In the genomic region with DNA sequence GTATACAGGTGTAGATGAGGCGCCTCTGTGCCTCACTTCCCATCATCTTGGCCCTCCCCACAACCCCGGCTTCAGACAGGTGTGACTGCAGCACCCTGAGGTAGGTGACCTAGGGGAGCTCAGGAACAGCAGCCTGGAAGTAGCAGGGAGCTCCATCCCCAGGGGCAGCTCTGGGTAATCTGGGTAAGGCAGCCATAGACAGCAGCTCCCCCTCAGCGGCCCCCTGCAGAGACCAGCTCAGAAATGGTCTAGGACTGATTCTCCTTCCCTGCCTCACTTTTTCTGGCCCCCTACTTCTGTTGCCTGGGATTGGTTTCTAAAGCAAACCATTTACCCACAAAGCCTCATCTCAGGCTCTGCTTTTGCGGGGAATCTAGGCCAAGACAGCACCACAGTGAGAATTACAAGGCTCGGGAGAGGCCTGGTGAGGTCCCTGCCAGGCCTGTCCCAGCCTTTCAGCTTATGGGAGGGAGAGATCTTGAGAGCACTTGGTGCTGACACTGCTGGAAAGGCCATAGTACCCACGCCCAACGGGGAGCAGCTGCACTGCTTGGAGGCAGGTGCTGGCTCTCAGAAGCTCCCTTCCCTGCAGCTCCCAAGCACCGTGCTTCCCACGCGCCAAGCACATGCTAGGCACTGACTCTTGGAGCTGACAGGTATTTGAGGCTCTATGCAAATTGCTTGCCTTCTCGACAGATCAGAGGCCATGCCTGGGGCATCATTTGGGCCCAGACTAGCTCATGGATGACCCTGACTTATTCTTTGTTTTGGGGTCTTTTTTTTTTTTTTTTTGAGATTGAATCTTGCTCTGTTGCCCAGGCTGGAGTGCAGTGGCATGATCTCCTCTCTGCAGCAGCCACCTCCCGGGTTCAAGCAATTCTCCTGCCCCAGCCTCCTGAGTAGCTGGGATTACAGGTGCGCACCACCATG, we compare ENCODE assay signal across 1 cellular context.
TF ChIP-seq lines count a peak whose summit lies in the region.

No MANE protein-coding gene starts in this region.

TF ChIP-seq in H1, 55 proteins besides CTCF, POLR2A, EP300 and RAD21:
- no peak for TF ChIP-seq RNF2 (IDR thresholded peaks at IDR 0.05; ENCODE audit: borderline replicate concordance, low read depth, low read length, missing control alignments, poor library complexity, severe bottlenecking)
- TF ChIP-seq E2F6 (IDR thresholded peaks at IDR 0.05), result no peak
- TF ChIP-seq ASH2L (IDR thresholded peaks at IDR 0.05; ENCODE audit: low read length), result no peak
- TF ChIP-seq SP1 (IDR thresholded peaks at IDR 0.05; ENCODE audit: low read depth, low read length), result no peak
TF ChIP-seq in H1: peak in this region for 0.
